In genomic region chr1:69744381-69744780, GRCh38 we compare ENCODE assay signal across 29 cellular contexts.
DNase-seq lines count a peak whose midpoint lies in the region; ATAC-seq and TF ChIP-seq lines count a peak whose summit lies in the region.
"Had no signal": no experiment of that assay in that cellular context is flagged by ENCODE, and none has a peak within 500 bp of the region (broad histone marks: within the 10 kb centered on the region; RNA-seq: fewer than 3 reads in every experiment).

No MANE protein-coding gene starts in this region.

- H3K9me2 ChIP-seq in GM23338 (ENCODE audit: insufficient read depth) = no peaks in the 10 kb centered on the region; the same call in 1 of the 2 replicates

- no peaks in the 10 kb centered on the region for H3K36me3 Mint-ChIP-seq in GM23338 (ENCODE audit: low read depth)
- H3K36me3 Mint-ChIP-seq: CD14-positive monocyte; CD4-positive, alpha-beta memory T cell; CD4-positive, CD25-positive, alpha-beta regulatory T cell; CD8-positive, alpha-beta memory T cell; CD8-positive, alpha-beta T cell had no signal

- no peaks in the 10 kb centered on the region for H4K20me1 ChIP-seq in GM23338 (replicated peaks; ENCODE audit: insufficient read depth)
- H4K20me1 ChIP-seq: BLaER1; BLaER1 treated with 17β-estradiol and CSF1 and Interleukin-3, amounts not matched to agents 10 nM and 100 nM had no signal

- no peaks in the 10 kb centered on the region for H3K27me3 Mint-ChIP-seq in GM23338 (ENCODE audit: insufficient read depth, low read depth, poor library complexity)
- H3K27me3 Mint-ChIP-seq: B cell; CD4-positive, alpha-beta memory T cell; CD4-positive, alpha-beta T cell; CD4-positive, CD25-positive, alpha-beta regulatory T cell; CD8-positive, alpha-beta memory T cell had no signal

- no peaks in the 10 kb centered on the region for H3K79me2 ChIP-seq in GM23338 (replicated peaks; ENCODE audit: insufficient read depth)

- no peak overlapping the region for H3K27ac ChIP-seq in GM23338 (ENCODE audit: low read depth)
- H3K27ac ChIP-seq: 22Rv1; A549; BLaER1; BLaER1 treated with 17β-estradiol and CSF1 and Interleukin-3, amounts not matched to agents 10 nM and 100 nM; C4-2B had no signal

- no peak overlapping the region for H3K4me3 Mint-ChIP-seq in GM23338
- H3K4me3 Mint-ChIP-seq: B cell; CD14-positive monocyte; CD4-positive, alpha-beta memory T cell; CD4-positive, alpha-beta T cell; CD4-positive, CD25-positive, alpha-beta regulatory T cell; CD8-positive, alpha-beta memory T cell; CD8-positive, alpha-beta T cell had no signal

- H3K4me1 Mint-ChIP-seq in GM23338 = peaks cover 29% of the 10 kb centered on the region; the same call in 2 of the 3 replicates
- H3K4me1 Mint-ChIP-seq: B cell; CD14-positive monocyte; CD4-positive, alpha-beta memory T cell; CD4-positive, CD25-positive, alpha-beta regulatory T cell; CD8-positive, alpha-beta memory T cell had no signal

- H3K4me1 ChIP-seq in GM23338 (ENCODE audit: insufficient read depth) = peaks cover 21% of the 10 kb centered on the region
- H3K4me1 ChIP-seq: A549; BE2C; BLaER1; BLaER1 treated with 17β-estradiol and CSF1 and Interleukin-3, amounts not matched to agents 10 nM and 100 nM; Caco-2 had no signal

- H2AFZ ChIP-seq in GM23338 = no peak overlapping the region

- no peaks in the 10 kb centered on the region for H3K27me3 ChIP-seq in GM23338 (ENCODE audit: insufficient read depth)
- H3K27me3 ChIP-seq: BE2C; BLaER1; BLaER1 treated with 17β-estradiol and CSF1 and Interleukin-3, amounts not matched to agents 10 nM and 100 nM had no signal

- peak overlapping the region; percentile 90 for H3K27ac Mint-ChIP-seq in GM23338
- H3K27ac Mint-ChIP-seq: B cell; CD14-positive monocyte; CD4-positive, alpha-beta memory T cell; CD4-positive, alpha-beta T cell; CD4-positive, CD25-positive, alpha-beta regulatory T cell; CD8-positive, alpha-beta memory T cell; CD8-positive, alpha-beta T cell had no signal

- TF ChIP-seq CTCF in GM23338 (conservative IDR thresholded peaks at IDR 0.05; ENCODE audit: low read depth in 2 of 2) = no peak

- no peaks in the 10 kb centered on the region for H3K9me3 Mint-ChIP-seq in GM23338
- H3K9me3 Mint-ChIP-seq: CD14-positive monocyte had no signal

- H3F3A ChIP-seq in GM23338 (replicated peaks; ENCODE audit: low read depth) = no peaks in the 10 kb centered on the region

- DNase-seq in GM23338 (ENCODE audit: low spot score) = peak; percentile 17
- DNase-seq: 8988T; ACHN; AML-193; BE2C; C1 segment of cervical spinal cord; Caco-2; Calu3; CD4-positive, alpha-beta memory T cell; CD4-positive, alpha-beta T cell; CD4-positive, CD25-positive, alpha-beta regulatory T cell; CD8-positive, alpha-beta memory T cell; CD8-positive, alpha-beta T cell; COR-L47; DMS 273 treated with DMSO at 0.1 percent for 48 hours; DMS153; DMS53; DMS79; DMS79 treated with DMSO at 0.1 percent for 48 hours; DND-41; EL had no signal

- peak overlapping the region; percentile 17; the same call in 1 of the 2 replicates for H3K4me2 ChIP-seq in GM23338
- H3K4me2 ChIP-seq: A549; BLaER1; BLaER1 treated with 17β-estradiol and CSF1 and Interleukin-3, amounts not matched to agents 10 nM and 100 nM had no signal

- no peak overlapping the region for H3K4me3 ChIP-seq in GM23338
- H3K4me3 ChIP-seq: A549; BLaER1; BLaER1 treated with 17β-estradiol and CSF1 and Interleukin-3, amounts not matched to agents 10 nM and 100 nM had no signal

- no peak for ATAC-seq in GM23338
- ATAC-seq in GM21447 (IDR thresholded peaks at IDR 0.05; ENCODE audit: unreplicated experiment) = no peak
- ATAC-seq: A549; CD8-positive, alpha-beta T cell had no signal

- no peaks in the 10 kb centered on the region for H3K36me3 ChIP-seq in GM23338 (ENCODE audit: insufficient read depth)
- H3K36me3 ChIP-seq: BE2C; BLaER1; BLaER1 treated with 17β-estradiol and CSF1 and Interleukin-3, amounts not matched to agents 10 nM and 100 nM had no signal

TF ChIP-seq in GM23338, 12 proteins besides CTCF, POLR2A, EP300 and RAD21:
- TF ChIP-seq EZH2phosphoT487 (IDR thresholded peaks at IDR 0.05; ENCODE audit: unreplicated experiment) (no peak), NANOG (IDR thresholded peaks at IDR 0.05; ENCODE audit: borderline replicate concordance) (0 out of 2 replicates have a peak, but pooled peaks have one; percentile 33), ZNF331 (CRISPR knock-in tag; IDR thresholded peaks at IDR 0.05; ENCODE audit: low read depth) (no peak)
TF ChIP-seq in GM23338: peak in this region for 1.
